ENCODE assay signal across 8 cellular contexts in genomic region chr10:132185601-132186487, GRCh38. TPM values are rescaled to one million over a fixed set of nuclear protein-coding genes. Genes with fewer than 3 reads are reported as not detected.
DNase-seq lines count a peak whose midpoint lies in the region; ATAC-seq and TF ChIP-seq lines count a peak whose summit lies in the region.

No MANE protein-coding gene starts in this region.

- DNase-seq in DMS53 treated with DMSO at 0.1 percent for 48 hours (lab: John Stamatoyannopoulos, UW; ENCODE audit: unreplicated experiment) (peak; percentile 76), left colon (peak in 1 of 2 donors; percentile 57), GM10266 (ENCODE audit: extremely low spot score) (no peak)
- peak; percentile 59 for DNase-seq in T-helper 2 cell treated with Interferon-gamma antibody and Interleukin-4, amounts not matched to agents 5 μg/mL and 100 μg/mL, for 36 hours (ENCODE audit: low spot score)
- peak; percentile 64 for DNase-seq in stimulated activated CD8-positive, alpha-beta memory T cell treated with anti-CD3 and anti-CD28 coated beads, Interleukin-4, amount 100 ng/mL, for 48 hours

- H3K27ac Mint-ChIP-seq in T-helper 2 cell treated with Interferon-gamma antibody and Interleukin-4, amounts not matched to agents 5 μg/mL and 100 μg/mL, for 36 hours, result no peak overlapping the region
- H3K27ac Mint-ChIP-seq in brain, result no peak overlapping the region

- H3K9me3 Mint-ChIP-seq in T-helper 2 cell treated with Interferon-gamma antibody and Interleukin-4, amounts not matched to agents 5 μg/mL and 100 μg/mL, for 36 hours, result no peaks in the 10 kb centered on the region
- H3K9me3 Mint-ChIP-seq in brain, result peaks cover 0 to 4% (median 0%) of the 10 kb centered on the region in 5 experiments

- peaks cover 36% of the 10 kb centered on the region for H3K27me3 Mint-ChIP-seq in T-helper 2 cell treated with Interferon-gamma antibody and Interleukin-4, amounts not matched to agents 5 μg/mL and 100 μg/mL, for 36 hours (ENCODE audit: low read depth)
- peaks cover 37% of the 10 kb centered on the region for H3K27me3 Mint-ChIP-seq in brain

- H3K36me3 Mint-ChIP-seq in T-helper 2 cell treated with Interferon-gamma antibody and Interleukin-4, amounts not matched to agents 5 μg/mL and 100 μg/mL, for 36 hours (ENCODE audit: low read depth), result no peaks in the 10 kb centered on the region
- peaks cover 30% of the 10 kb centered on the region for H3K36me3 Mint-ChIP-seq in brain

- intact Hi-C loops in left colon (cut with DNase I, micrococcal nuclease), result no loop called here

- no peak for TF ChIP-seq CTCF in brain (conservative IDR thresholded peaks at IDR 0.05)
- no peak for TF ChIP-seq CTCF in GM10266 (IDR thresholded peaks at IDR 0.05; ENCODE audit: control insufficient read depth, insufficient read depth, low read depth, missing control alignments)

- peak overlapping the region; percentile 59 for H3K4me3 Mint-ChIP-seq in T-helper 2 cell treated with Interferon-gamma antibody and Interleukin-4, amounts not matched to agents 5 μg/mL and 100 μg/mL, for 36 hours
- peak overlapping the region; percentile 49 to 85 (median 74) for H3K4me3 Mint-ChIP-seq in brain

- ATAC-seq in left colon, result peak; percentile 93
- no peak for ATAC-seq in GM18498 (IDR thresholded peaks at IDR 0.05; ENCODE audit: unreplicated experiment)
- ATAC-seq in HG03095 (IDR thresholded peaks at IDR 0.05; ENCODE audit: unreplicated experiment), result no peak

- peaks cover 2% of the 10 kb centered on the region for H3K4me1 Mint-ChIP-seq in T-helper 2 cell treated with Interferon-gamma antibody and Interleukin-4, amounts not matched to agents 5 μg/mL and 100 μg/mL, for 36 hours (ENCODE audit: low read depth)
- peaks cover 52% of the 10 kb centered on the region for H3K4me1 Mint-ChIP-seq in brain

RNA-seq across cellular contexts. Expression of gene DPYSL4, which starts 0.9 kb away (rescaled TPM):
- polyA plus RNA-seq in brain (ENCODE audit: insufficient read depth, low read depth, low replicate concordance), result 116 TPM
- total RNA-seq in left colon, result under 1 TPM in 1 of 2 donors, not detected in 1; 0.45 TPM
